1 cellular context compared by ENCODE assay signal in genomic region chr3:193865879-193866480, GRCh38.
A peak's percentile ranks its signal among the peaks of the same experiment; 100 is the strongest.
TF ChIP-seq lines count a peak whose summit lies in the region.

No MANE protein-coding gene starts in this region.

TF ChIP-seq in Ishikawa, 13 proteins besides CTCF, POLR2A, EP300 and RAD21:
- peak; percentile 28; the same call in 1 of the 2 replicates for TF ChIP-seq REST (IDR thresholded peaks at IDR 0.05; ENCODE audit: low read depth)
- TF ChIP-seq, protein P1, sequence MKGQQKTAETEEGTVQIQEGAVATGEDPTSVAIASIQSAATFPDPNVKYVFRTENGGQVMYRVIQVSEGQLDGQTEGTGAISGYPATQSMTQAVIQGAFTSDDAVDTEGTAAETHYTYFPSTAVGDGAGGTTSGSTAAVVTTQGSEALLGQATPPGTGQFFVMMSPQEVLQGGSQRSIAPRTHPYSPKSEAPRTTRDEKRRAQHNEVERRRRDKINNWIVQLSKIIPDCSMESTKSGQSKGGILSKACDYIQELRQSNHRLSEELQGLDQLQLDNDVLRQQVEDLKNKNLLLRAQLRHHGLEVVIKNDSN (IDR thresholded peaks at IDR 0.05) = no peak
- TF ChIP-seq TEAD4 (IDR thresholded peaks at IDR 0.05) = peak; percentile 65
TF ChIP-seq in Ishikawa: peak in this region for 2.
